ENCODE assay signal across 9 cellular contexts in genomic region chr10:17290226-17290625, GRCh38.
A peak's percentile ranks its signal among the peaks of the same experiment; 100 is the strongest.
DNase-seq lines count a peak whose midpoint lies in the region; ATAC-seq and TF ChIP-seq lines count a peak whose summit lies in the region.
"Had no signal": no experiment of that assay in that cellular context is flagged by ENCODE, and none has a peak within 500 bp of the region (broad histone marks: within the 10 kb centered on the region; RNA-seq: fewer than 3 reads in every experiment).

No MANE protein-coding gene starts in this region.

- peak overlapping the region in 1 of 2 donors; percentile 35 for H3K4me3 Mint-ChIP-seq in stimulated activated naive CD8-positive, alpha-beta T cell treated with anti-CD3 and anti-CD28 coated beads, Interleukin-15, amount 100 ng/mL, for 72 hours

- TF ChIP-seq CTCF in left ventricle myocardium inferior (IDR thresholded peaks at IDR 0.05; ENCODE audit: borderline replicate concordance) (peak; percentile 28), OCI-LY1 (IDR thresholded peaks at IDR 0.05; ENCODE audit: low read length) (peak; percentile 36; the same call in 1 of the 2 replicates), epithelial cell of proximal tubule (conservative IDR thresholded peaks at IDR 0.05; ENCODE audit: low read depth, low read length) (peak; percentile 40), esophagus muscularis mucosa (IDR thresholded peaks at IDR 0.05) (no peak)

- no peak for TF ChIP-seq POLR2A in esophagus muscularis mucosa (IDR thresholded peaks at IDR 0.05; ENCODE audit: low read depth)

- H3K4me1 ChIP-seq in left ventricle myocardium inferior = no peaks in the 10 kb centered on the region
- H3K4me1 ChIP-seq in OCI-LY1 (ENCODE audit: insufficient read depth, low read length, severe bottlenecking) = no peaks in the 10 kb centered on the region
- H3K4me1 ChIP-seq in esophagus muscularis mucosa = no peaks in the 10 kb centered on the region

- TF ChIP-seq EP300 in esophagus muscularis mucosa (IDR thresholded peaks at IDR 0.05) = no peak

- no peaks in the 10 kb centered on the region for H3F3A ChIP-seq in OCI-LY1 (ENCODE audit: insufficient read depth, low read length)

- H3K4me1 Mint-ChIP-seq in stimulated activated naive CD8-positive, alpha-beta T cell treated with anti-CD3 and anti-CD28 coated beads, Interleukin-15, amount 100 ng/mL, for 72 hours = peaks cover 12% of the 10 kb centered on the region

- no peaks in the 10 kb centered on the region for H3K9me3 ChIP-seq in left ventricle myocardium inferior (replicated peaks)
- no peaks in the 10 kb centered on the region for H3K9me3 ChIP-seq in OCI-LY1 (ENCODE audit: low read length)
- no peaks in the 10 kb centered on the region for H3K9me3 ChIP-seq in esophagus muscularis mucosa

- H3K4me2 ChIP-seq in OCI-LY1 (ENCODE audit: low read length) = no peak overlapping the region

- no peak overlapping the region for H3K9ac ChIP-seq in OCI-LY1 (ENCODE audit: low read length)

- no peak overlapping the region for H2AFZ ChIP-seq in OCI-LY1 (ENCODE audit: low read length)

- intact Hi-C loops in left ventricle myocardium inferior (cut with micrococcal nuclease) = no loop called here
- intact Hi-C loops in Right ventricle myocardium superior (cut with DNase I) = no loop called here
- intact Hi-C loops in left ventricle myocardium superior (cut with micrococcal nuclease) = no loop called here
- intact Hi-C loops in esophagus muscularis mucosa (cut with DNase I) = no loop called here

- no peaks in the 10 kb centered on the region for H4K20me1 ChIP-seq in OCI-LY1 (ENCODE audit: insufficient read depth, low read length)

- no peaks in the 10 kb centered on the region for H3K27me3 Mint-ChIP-seq in stimulated activated naive CD8-positive, alpha-beta T cell treated with anti-CD3 and anti-CD28 coated beads, Interleukin-15, amount 100 ng/mL, for 72 hours

- 42% methylated on average over 6 of the region's 6 CpGs for WGBS in esophagus muscularis mucosa

- H3K27ac ChIP-seq in left ventricle myocardium inferior (replicated peaks) (no peak overlapping the region), OCI-LY1 (ENCODE audit: low read depth, low read length, poor library complexity, severe bottlenecking) (no peak overlapping the region), esophagus muscularis mucosa (replicated peaks in 1 of 4) (no peak overlapping the region)

- peaks cover 0 to 10% of the 10 kb centered on the region in 2 donors for H3K9me3 Mint-ChIP-seq in stimulated activated naive CD8-positive, alpha-beta T cell treated with anti-CD3 and anti-CD28 coated beads, Interleukin-15, amount 100 ng/mL, for 72 hours

- H3K27ac Mint-ChIP-seq in stimulated activated naive CD8-positive, alpha-beta T cell treated with anti-CD3 and anti-CD28 coated beads, Interleukin-15, amount 100 ng/mL, for 72 hours = peak overlapping the region; percentile 44 to 92

- peaks cover 22% of the 10 kb centered on the region for H3K27me3 ChIP-seq in left ventricle myocardium inferior (ENCODE audit: low read depth)
- no peaks in the 10 kb centered on the region for H3K27me3 ChIP-seq in OCI-LY1 (ENCODE audit: insufficient read depth, low read length)
- peaks cover 0 to 7% (median 0%) of the 10 kb centered on the region in 4 donors for H3K27me3 ChIP-seq in esophagus muscularis mucosa

- no peaks in the 10 kb centered on the region for H3K79me2 ChIP-seq in OCI-LY1 (ENCODE audit: insufficient read depth, low read length)

- DNase-seq in left ventricle myocardium inferior (no peak), Right ventricle myocardium superior (no peak), epithelial cell of proximal tubule (ENCODE audit: low read depth) (no peak), left ventricle myocardium superior (no peak), esophagus muscularis mucosa (ENCODE audit: extremely low spot score) (no peak)
- peak; percentile 12 to 33 for DNase-seq in stimulated activated naive CD8-positive, alpha-beta T cell treated with anti-CD3 and anti-CD28 coated beads, Interleukin-15, amount 100 ng/mL, for 72 hours
- DNase-seq: NCI-H2227 treated with DMSO at 0.1 percent for 48 hours had no signal

- H3K4me3 ChIP-seq in left ventricle myocardium inferior (no peak overlapping the region), OCI-LY1 (ENCODE audit: low read depth, low read length, poor library complexity, severe bottlenecking) (no peak overlapping the region), epithelial cell of proximal tubule (ENCODE audit: low read depth, low read length) (no peak overlapping the region), esophagus muscularis mucosa (no peak overlapping the region)

- H3K36me3 ChIP-seq in left ventricle myocardium inferior = no peaks in the 10 kb centered on the region
- no peaks in the 10 kb centered on the region for H3K36me3 ChIP-seq in OCI-LY1 (ENCODE audit: insufficient read depth, low read length)
- no peaks in the 10 kb centered on the region for H3K36me3 ChIP-seq in esophagus muscularis mucosa

- no peaks in the 10 kb centered on the region for H3K9me2 ChIP-seq in OCI-LY1 (ENCODE audit: low read depth, low read length)

- ATAC-seq in Right ventricle myocardium superior (ENCODE audit: poor library complexity) (no peak), left ventricle myocardium superior (no peak), HG02763 (IDR thresholded peaks at IDR 0.05; ENCODE audit: unreplicated experiment) (no peak)
- peak; percentile 88 for ATAC-seq in stimulated activated naive CD8-positive, alpha-beta T cell treated with anti-CD3 and anti-CD28 coated beads, Interleukin-15, amount 100 ng/mL, for 72 hours

Comparison
In these comparisons a context has a peak if more than half of its experiments do, and no peak if none do; other contexts are left out.
1. DNase-seq: peak in stimulated activated naive CD8-positive, alpha-beta T cell treated with anti-CD3 and anti-CD28 coated beads, Interleukin-15, amount 100 ng/mL, for 72 hours (2 of 2); none in left ventricle myocardium inferior (single experiment), Right ventricle myocardium superior (single experiment), epithelial cell of proximal tubule (single experiment), left ventricle myocardium superior (single experiment) and esophagus muscularis mucosa (single experiment).
2. CTCF ChIP-seq: peak in left ventricle myocardium inferior (single experiment), OCI-LY1 (single experiment) and epithelial cell of proximal tubule (single experiment); none in esophagus muscularis mucosa (0 of 3).